7 cellular contexts compared by ENCODE assay signal in the genomic region with DNA sequence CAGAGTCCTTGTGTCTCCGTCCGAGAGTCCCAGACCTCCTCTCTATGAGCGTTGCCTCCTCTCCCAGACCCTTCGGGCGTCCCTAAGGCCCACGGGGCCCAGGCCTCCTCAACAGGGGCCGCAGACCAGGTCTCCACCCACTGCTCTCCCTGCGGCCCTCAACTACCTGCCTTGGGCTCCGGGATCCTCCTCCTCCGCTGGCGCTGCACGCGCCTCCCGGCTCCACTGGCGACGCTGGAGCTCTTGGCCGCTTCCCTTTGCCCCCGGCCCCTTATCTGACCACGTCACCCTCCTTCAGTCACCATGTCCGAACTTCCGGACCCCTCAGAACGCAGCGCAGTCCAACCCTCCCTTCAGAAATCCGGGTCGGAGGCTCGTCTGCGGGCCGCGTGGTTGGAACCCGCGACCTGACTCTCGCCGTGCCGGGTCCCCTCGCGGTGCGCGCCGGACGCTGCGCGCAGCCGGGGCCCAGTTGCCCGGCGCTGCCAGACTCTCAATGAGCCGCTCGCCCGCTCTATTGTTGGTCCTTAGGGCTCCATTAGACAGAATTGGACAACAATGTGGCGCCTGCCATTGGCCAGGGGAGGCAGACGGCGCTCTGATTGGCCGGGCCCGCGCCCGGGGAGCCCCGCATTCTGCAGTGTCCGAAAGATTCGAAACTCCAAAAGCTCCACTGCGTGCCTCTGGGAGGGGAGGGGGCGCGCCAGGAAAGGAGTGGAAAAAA. TPM values are rescaled to one million over a fixed set of nuclear protein-coding genes. Genes with fewer than 3 reads are reported as not detected.
A peak's percentile ranks its signal among the peaks of the same experiment; 100 is the strongest.
DNase-seq lines count a peak whose midpoint lies in the region; ATAC-seq, FAIRE-seq and TF ChIP-seq lines count a peak whose summit lies in the region.

A gene (minus strand): TSS at position 498 of the 724 bp plus-strand sequence. CDS start 1,907 bp downstream, outside the sequence.

- H3K4me3 ChIP-seq in kidney (ENCODE audit: low read length in 2 of 2) = peak within 1 kb of the TSS in 1 of 2 donors; percentile 54
- peak within 1 kb of the TSS; percentile 6 to 16 for H3K4me3 ChIP-seq in testis

- 2 to 4% methylated on average over 5 to 61 of the region's 61 CpGs for WGBS in testis, 2 donors

- H3K9ac ChIP-seq in kidney (ENCODE audit: low read length in 2 of 2) = no peak within 1 kb of the TSS

- no peak for TF ChIP-seq POLR2A in testis (IDR thresholded peaks at IDR 0.05)

- H3K36me3 ChIP-seq in kidney (ENCODE audit: control insufficient read depth in 1 of 2, insufficient read depth in 2 of 2, low read length in 2 of 2) (no peaks in the 10 kb centered on the region), testis (ENCODE audit: low read depth, missing control alignments) (no peaks in the 10 kb centered on the region)

- FAIRE-seq in kidney (lab: Jason Lieb, UNC) = no peak

- no peaks in the 10 kb centered on the region for H3K9me3 ChIP-seq in kidney (ENCODE audit: control insufficient read depth in 1 of 2, low read length in 2 of 2)
- H3K9me3 ChIP-seq in testis = no peaks in the 10 kb centered on the region

- ATAC-seq in GM18498 (IDR thresholded peaks at IDR 0.05; ENCODE audit: unreplicated experiment) (peak; percentile 33), HG03159 (IDR thresholded peaks at IDR 0.05; ENCODE audit: unreplicated experiment) (no peak), GM18868 (IDR thresholded peaks at IDR 0.05; ENCODE audit: unreplicated experiment) (no peak)

- no peaks in the 10 kb centered on the region for H3K27me3 ChIP-seq in testis

- TF ChIP-seq CTCF in kidney (IDR thresholded peaks at IDR 0.05; ENCODE audit: borderline replicate concordance, extremely low read depth, insufficient read depth) (no peak), testis (IDR thresholded peaks at IDR 0.05) (no peak)

- H3K27ac ChIP-seq in kidney (ENCODE audit: low read depth in 2 of 2, low read length in 2 of 2) (no peak within 1 kb of the TSS), testis (no peak within 1 kb of the TSS)

- DNase-seq in NCI-H2029 (lab: John Stamatoyannopoulos, UW) = peak; percentile 82
- DNase-seq in astrocyte of the hippocampus (ENCODE audit: low read depth, low spot score) = peak; percentile 96
- DNase-seq in kidney = peak; percentile 66
- no peak for DNase-seq in testis

- H3K4me1 ChIP-seq in kidney (ENCODE audit: control insufficient read depth in 1 of 2, insufficient read depth in 1 of 2, low read depth in 1 of 2, low read length in 2 of 2) = peaks cover 0 to 21% of the 10 kb centered on the region in 2 donors
- H3K4me1 ChIP-seq in testis = peaks cover 11% of the 10 kb centered on the region

- intact Hi-C loops in kidney (cut with DNase I) (no loop called here), testis (cut with DNase I; ENCODE audit: low total_unique reads) (no loop called here)

RNA-seq across cellular contexts. Expression of the gene that starts here (rescaled TPM):
- total RNA-seq in kidney (not detected), testis (1 to 10 TPM; 3.5 to 5.1 TPM)
- polyA plus RNA-seq in kidney (ENCODE audit: insufficient read depth, low read depth, low replicate concordance) (not detected), testis (ENCODE audit: insufficient read depth, low read depth, low replicate concordance) (1.2 TPM)

Comparison
In these comparisons a context has a peak if more than half of its experiments do, and no peak if none do; other contexts are left out.
1. Peak in DNase-seq in kidney; RNA of the gene not detected or under 1 TPM.